1 cellular context compared by ENCODE assay signal in the genomic region with DNA sequence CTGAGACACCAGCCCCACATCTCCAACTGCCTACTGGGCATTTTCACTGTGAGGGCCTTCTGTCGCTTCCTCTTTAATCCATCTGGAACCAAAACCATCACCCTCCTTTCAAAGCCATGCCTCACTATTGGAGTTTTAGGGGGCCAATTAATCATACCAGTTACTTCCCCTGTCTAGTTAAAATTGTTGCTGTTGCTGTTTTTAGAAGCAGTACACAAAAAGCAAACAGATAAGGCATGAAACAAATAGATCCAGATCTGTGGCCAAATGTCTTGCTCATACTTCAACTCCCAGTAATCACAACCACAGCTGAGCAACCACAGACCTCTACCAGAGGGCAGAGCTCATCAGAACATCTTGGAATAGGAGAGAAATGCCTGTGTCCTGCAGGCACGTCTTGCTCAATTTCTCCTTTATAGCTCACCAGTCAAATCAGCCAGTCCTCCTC.
TF ChIP-seq lines count a peak whose summit lies in the region.

No MANE protein-coding gene starts in this region.

TF ChIP-seq in GM23338, 12 proteins besides CTCF, POLR2A, EP300 and RAD21:
- no peak for TF ChIP-seq REST (IDR thresholded peaks at IDR 0.05; ENCODE audit: unreplicated experiment)
- TF ChIP-seq ETS1 (IDR thresholded peaks at IDR 0.05): no peak
